In genomic region chr11:798093-798713, GRCh38 we compare ENCODE assay signal across 1 cellular context.
TF ChIP-seq lines count a peak whose summit lies in the region.

TSS of gene SLC25A22 (minus strand) at chr11:798281. CDS start at chr11:795006, 3,275 bp downstream.

TF ChIP-seq in HepG2, 621 proteins besides CTCF, POLR2A, EP300 and RAD21 (continued from another document and continues in another):
- TF ChIP-seq GLMP (CRISPR knock-in tag; IDR thresholded peaks at IDR 0.05; ENCODE audit: borderline replicate concordance) (no peak), E2F1 (CRISPR knock-in tag; IDR thresholded peaks at IDR 0.05) (no peak), TGIF2 (CRISPR knock-in tag; IDR thresholded peaks at IDR 0.05) (peak; percentile 20; the same call in 1 of the 2 replicates), ESRRA (CRISPR knock-in tag; IDR thresholded peaks at IDR 0.05; ENCODE audit: low read depth) (no peak), MAZ (IDR thresholded peaks at IDR 0.05; ENCODE audit: borderline replicate concordance, low read depth, low read length) (no peak), MAZ (CRISPR knock-in tag; IDR thresholded peaks at IDR 0.05; ENCODE audit: low read depth) (0 out of 2 replicates have a peak, but pooled peaks have one; percentile 27), ZFP62 (CRISPR knock-in tag; IDR thresholded peaks at IDR 0.05) (0 out of 2 replicates have a peak, but pooled peaks have one; percentile 43), ZNF891 (CRISPR knock-in tag; IDR thresholded peaks at IDR 0.05) (no peak), ZNF768 (CRISPR knock-in tag; IDR thresholded peaks at IDR 0.05) (0 out of 2 replicates have a peak, but pooled peaks have one; percentile 10), RFX1 (IDR thresholded peaks at IDR 0.05) (no peak), KLF12 (CRISPR knock-in tag; IDR thresholded peaks at IDR 0.05; ENCODE audit: borderline replicate concordance) (0 out of 2 replicates have a peak, but pooled peaks have one; percentile 66), AGO1 (IDR thresholded peaks at IDR 0.05; ENCODE audit: low read depth, low read length, poor library complexity, severe bottlenecking) (no peak), BCL3 (CRISPR knock-in tag; IDR thresholded peaks at IDR 0.05) (no peak), CREBL2 (CRISPR knock-in tag; IDR thresholded peaks at IDR 0.05; ENCODE audit: borderline replicate concordance) (no peak), NFE2L2 (IDR thresholded peaks at IDR 0.05; ENCODE audit: low read length) (no peak), ARID3A (IDR thresholded peaks at IDR 0.05; ENCODE audit: low read depth, low read length) (no peak), TEAD3 (CRISPR knock-in tag; optimal IDR thresholded peaks at IDR 0.05; ENCODE audit: borderline replicate concordance) (no peak), HMGXB3 (CRISPR knock-in tag; IDR thresholded peaks at IDR 0.05; ENCODE audit: borderline replicate concordance) (no peak), ZNF460 (CRISPR knock-in tag; IDR thresholded peaks at IDR 0.05; ENCODE audit: borderline replicate concordance) (no peak), NR3C1 (CRISPR knock-in tag; IDR thresholded peaks at IDR 0.05) (no peak), AHR (CRISPR knock-in tag; IDR thresholded peaks at IDR 0.05) (no peak), TFDP1 (CRISPR knock-in tag; IDR thresholded peaks at IDR 0.05; ENCODE audit: borderline replicate concordance) (peak; percentile 24; the same call in 1 of the 2 replicates), GATA4 (IDR thresholded peaks at IDR 0.05; ENCODE audit: borderline replicate concordance, low read depth) (no peak), ZNF782 (CRISPR knock-in tag; IDR thresholded peaks at IDR 0.05; ENCODE audit: borderline replicate concordance) (no peak), ZNF678 (CRISPR knock-in tag; IDR thresholded peaks at IDR 0.05) (no peak), CENPT (CRISPR knock-in tag; IDR thresholded peaks at IDR 0.05; ENCODE audit: low read depth) (0 out of 2 replicates have a peak, but pooled peaks have one; percentile 34), UBTF (CRISPR knock-in tag; IDR thresholded peaks at IDR 0.05) (peak; percentile 53; the same call in 1 of the 2 replicates), KMT2A (CRISPR knock-in tag; IDR thresholded peaks at IDR 0.05) (peak; percentile 38; the same call in 1 of the 2 replicates), REPIN1 (CRISPR knock-in tag; IDR thresholded peaks at IDR 0.05; ENCODE audit: borderline replicate concordance, low read depth) (no peak), BCLAF1 (IDR thresholded peaks at IDR 0.05) (no peak), FOXK2 (IDR thresholded peaks at IDR 0.05) (no peak), RAD51 (IDR thresholded peaks at IDR 0.05; ENCODE audit: borderline replicate concordance) (no peak), HMGXB4 (CRISPR knock-in tag; IDR thresholded peaks at IDR 0.05; ENCODE audit: borderline replicate concordance in 1 of 2, low read depth in 1 of 2) (peak in 1 of 2 experiments; percentile 16; a peak in 2 of 4 replicates), ZNF207 (IDR thresholded peaks at IDR 0.05; ENCODE audit: borderline replicate concordance) (no peak), WIZ (CRISPR knock-in tag; IDR thresholded peaks at IDR 0.05) (no peak), ZNF513 (CRISPR knock-in tag; conservative IDR thresholded peaks at IDR 0.05) (peak; percentile 53; the same call in 1 of the 2 replicates), ATF7-NPFF (CRISPR knock-in tag; IDR thresholded peaks at IDR 0.05; ENCODE audit: low read depth) (peak; percentile 67; the same call in 1 of the 2 replicates), NR1H2 (CRISPR knock-in tag; IDR thresholded peaks at IDR 0.05; ENCODE audit: borderline replicate concordance, low read depth) (no peak), HOXA3 (CRISPR knock-in tag; IDR thresholded peaks at IDR 0.05) (0 out of 2 replicates have a peak, but pooled peaks have one; percentile 54), ZNF841 (CRISPR knock-in tag; IDR thresholded peaks at IDR 0.05; ENCODE audit: borderline replicate concordance) (no peak), ZZZ3 (CRISPR knock-in tag; IDR thresholded peaks at IDR 0.05; ENCODE audit: borderline replicate concordance) (no peak)
